Comparison of ENCODE assay signal across 23 cellular contexts in genomic region chr1:43492816-43493215, GRCh38. TPM values are rescaled to one million over a fixed set of nuclear protein-coding genes. Genes with fewer than 3 reads are reported as not detected.
DNase-seq lines count a peak whose midpoint lies in the region; ATAC-seq, FAIRE-seq and TF ChIP-seq lines count a peak whose summit lies in the region.
"Had no signal": no experiment of that assay in that cellular context is flagged by ENCODE, and none has a peak within 500 bp of the region (broad histone marks: within the 10 kb centered on the region; RNA-seq: fewer than 3 reads in every experiment).

No MANE protein-coding gene starts in this region.

- H3K4me2 ChIP-seq in keratinocyte (ENCODE audit: control insufficient read depth, extremely low read depth, insufficient read depth, low read depth, low read length), result no peak overlapping the region

- dilution Hi-C loops in keratinocyte (cut with MboI; ENCODE audit: extremely low pct_ligation_motif_present, low sequenced_read_pairs), result no loop called here

- H4K20me1 ChIP-seq in keratinocyte (ENCODE audit: control insufficient read depth, extremely low read depth, insufficient read depth, low read length), result no peaks in the 10 kb centered on the region

- DNase-seq in EL (peak; percentile 83), NCI-H446 treated with DMSO at 0.1 percent for 48 hours (lab: John Stamatoyannopoulos, UW) (peak; percentile 47), dermis microvascular lymphatic vessel endothelial cell (ENCODE audit: low read depth in 2 of 2) (peak; percentile 25 to 74), keratinocyte (ENCODE audit: low read depth, low spot score) (no peak), nucleus accumbens (lab: John Stamatoyannopoulos, UW) (no peak), erythroblast (lab: John Stamatoyannopoulos, UW) (no peak), NCI-H2171 (lab: John Stamatoyannopoulos, UW) (no peak)
- DNase-seq: body of pancreas; CD4-positive, alpha-beta T cell; cortex of kidney; glutamatergic neuron; Karpas-422; NCI-H2107; NCI-H510A treated with DMSO at 0.1 percent for 48 hours; nephron progenitor cell; stimulated activated CD4-positive, alpha-beta T cell treated with anti-CD3 and anti-CD28 coated beads, Interleukin-2, amount 100 ng/mL, for 24 hours; stimulated activated naive CD4-positive, alpha-beta T cell; SW 1271; thyroid gland had no signal

- no peak overlapping the region for H3K9ac ChIP-seq in keratinocyte (ENCODE audit: control insufficient read depth, extremely low read depth, insufficient read depth, low read length)

- H3K9me1 ChIP-seq in keratinocyte (ENCODE audit: control insufficient read depth, extremely low read depth, insufficient read depth, low read length), result no peaks in the 10 kb centered on the region

- no peak overlapping the region for H3K4me3 ChIP-seq in keratinocyte (ENCODE audit: control insufficient read depth in 2 of 3, extremely low read depth in 1 of 3, insufficient read depth in 2 of 3, low read depth in 1 of 3, low read length in 3 of 3)
- H3K4me3 ChIP-seq: body of pancreas, thyroid gland had no signal

- H3K9me3 ChIP-seq in keratinocyte (ENCODE audit: control insufficient read depth, low read depth, low read length), result peaks cover 2% of the 10 kb centered on the region
- H3K9me3 ChIP-seq: body of pancreas, thyroid gland had no signal

- no peak for ATAC-seq in HG03565 (IDR thresholded peaks at IDR 0.05; ENCODE audit: unreplicated experiment)
- ATAC-seq: body of pancreas, Right ventricle myocardium inferior had no signal

- no peak for TF ChIP-seq POLR2A in erythroblast (IDR thresholded peaks at IDR 0.05; ENCODE audit: low read length)

- TF ChIP-seq CTCF in keratinocyte (optimal IDR thresholded peaks at IDR 0.05 in 1 of 3, IDR thresholded peaks at IDR 0.05 in 1 of 3, conservative IDR thresholded peaks at IDR 0.05 in 1 of 3; ENCODE audit: extremely low read depth in 1 of 3, insufficient read depth in 2 of 3, low read length in 3 of 3), result no peak

- H3K27ac ChIP-seq in keratinocyte (ENCODE audit: control insufficient read depth, insufficient read depth, low read length), result no peak overlapping the region
- H3K27ac ChIP-seq: body of pancreas, thyroid gland had no signal

- no peaks in the 10 kb centered on the region for H3K36me3 ChIP-seq in keratinocyte (ENCODE audit: control insufficient read depth in 2 of 2, extremely low read depth in 1 of 2, insufficient read depth in 2 of 2, low read length in 2 of 2)
- H3K36me3 ChIP-seq: thyroid gland had no signal

- FAIRE-seq in keratinocyte (lab: Jason Lieb, UNC), result peak; percentile 82
- FAIRE-seq: GM12892, H54 had no signal

- H3K79me2 ChIP-seq in keratinocyte (ENCODE audit: control insufficient read depth, insufficient read depth, low read length), result no peaks in the 10 kb centered on the region

- peaks cover 17% of the 10 kb centered on the region for H3K4me1 ChIP-seq in keratinocyte (ENCODE audit: control insufficient read depth, extremely low read depth, insufficient read depth, low read length)
- H3K4me1 ChIP-seq: body of pancreas, thyroid gland had no signal

- no peak overlapping the region for H2AFZ ChIP-seq in keratinocyte (ENCODE audit: control insufficient read depth, low read length)

- no peaks in the 10 kb centered on the region for H3K27me3 ChIP-seq in keratinocyte (ENCODE audit: control insufficient read depth, extremely low read depth, insufficient read depth, low read length)
- H3K27me3 ChIP-seq: body of pancreas, thyroid gland had no signal

RNA-seq across cellular contexts. Expression of gene PTPRF, which starts 37.9 kb away (rescaled TPM):
- 50.2 and 99.8 TPM in 2 replicates for total RNA-seq in dermis microvascular lymphatic vessel endothelial cell
- polyA plus RNA-seq in keratinocyte, result 161 to 204 TPM (median 198 TPM) in 3 replicates
- polyA plus RNA-seq in keratinocyte (2011; ENCODE audit: low read depth), result 47.7 TPM
- 67.3 and 89.8 TPM in 2 replicates for polyA plus RNA-seq in keratinocyte (2011; cell fraction: cytosol; rRNA removed)
- polyA plus RNA-seq in keratinocyte (2011; cell fraction: nucleus; rRNA removed), result 456 and 469 TPM in 2 replicates
- polyA plus RNA-seq in keratinocyte (2012; ENCODE audit: low replicate concordance), result 140 and 276 TPM in 2 replicates
- 497 to 995 TPM (median 539 TPM) in 3 replicates for polyA minus RNA-seq in keratinocyte
- polyA minus RNA-seq in keratinocyte (2011; cell fraction: cytosol; rRNA and poly(A)+ RNA removed), result 232 TPM
- 824 and 949 TPM in 2 replicates for polyA minus RNA-seq in keratinocyte (2011; cell fraction: nucleus; rRNA and poly(A)+ RNA removed)

RNA-seq across cellular contexts. Expression of gene HYI, which starts 39.1 kb away (rescaled TPM):
- total RNA-seq in dermis microvascular lymphatic vessel endothelial cell, result 73.6 and 104 TPM in 2 replicates
- polyA plus RNA-seq in keratinocyte, result 26.4 to 39.6 TPM (median 26.9 TPM) in 3 replicates
- 10.9 TPM for polyA plus RNA-seq in keratinocyte (2011; ENCODE audit: low read depth)
- 11.1 and 17.7 TPM in 2 replicates for polyA plus RNA-seq in keratinocyte (2011; cell fraction: cytosol; rRNA removed)
- 45.3 and 56.9 TPM in 2 replicates for polyA plus RNA-seq in keratinocyte (2011; cell fraction: nucleus; rRNA removed)
- 12.9 and 43.6 TPM in 2 replicates for polyA plus RNA-seq in keratinocyte (2012; ENCODE audit: low replicate concordance)
- 6.2 to 27.3 TPM (median 13.6 TPM) in 3 replicates for polyA minus RNA-seq in keratinocyte
- 11.1 TPM for polyA minus RNA-seq in keratinocyte (2011; cell fraction: cytosol; rRNA and poly(A)+ RNA removed)
- 4.9 and 7.2 TPM in 2 replicates for polyA minus RNA-seq in keratinocyte (2011; cell fraction: nucleus; rRNA and poly(A)+ RNA removed)

Comparison
In these comparisons a context has a peak if more than half of its experiments do, and no peak if none do; other contexts are left out.
1. DNase-seq: peak in EL (single experiment), NCI-H446 treated with DMSO at 0.1 percent for 48 hours (single experiment) and dermis microvascular lymphatic vessel endothelial cell (2 of 2); none in keratinocyte (single experiment), nucleus accumbens (0 of 56), erythroblast (0 of 2) and NCI-H2171 (single experiment).